ENCODE assay signal across 38 cellular contexts in genomic region chr5:91186101-91186500, GRCh38.
"Had no signal": no experiment of that assay in that cellular context is flagged by ENCODE, and none has a peak within 500 bp of the region (broad histone marks: within the 10 kb centered on the region; RNA-seq: fewer than 3 reads in every experiment).

No MANE protein-coding gene starts in this region.

- H3K36me3 Mint-ChIP-seq: activated naive CD4-positive, alpha-beta T cell treated with anti-CD3 and anti-CD28 coated beads, Interleukin-2, amount 10 ng/mL, durations not matched to agents 7 days and 5 days; activated naive CD4-positive, alpha-beta T cell treated with anti-CD3 and anti-CD28 coated beads, Interleukin-2, amount 50 U/mL, for 24 hours; activated naive CD4-positive, alpha-beta T cell treated with anti-CD3 and anti-CD28 coated beads, Interleukin-2, amount 50 U/mL, for 72 hours; activated naive CD8-positive, alpha-beta T cell; brain had no signal

- DNase-seq: activated effector memory CD4-positive, alpha-beta T cell treated with anti-CD3 and anti-CD28 coated beads, Interleukin-2, amount 50 U/mL, for 16 hours; activated effector memory CD4-positive, alpha-beta T cell treated with Interleukin-2 at 50 U/mL for 16 hours; activated gamma-delta T cell; activated gamma-delta T cell treated with Interleukin-2 at 50 U/mL for 16 hours; activated naive CD4-positive, alpha-beta T cell; activated naive CD4-positive, alpha-beta T cell treated with anti-CD3 and anti-CD28 coated beads for 36 hours; activated naive CD4-positive, alpha-beta T cell treated with anti-CD3 and anti-CD28 coated beads, Interleukin-2, amount 10 ng/mL, durations not matched to agents 7 days and 5 days; activated naive CD4-positive, alpha-beta T cell treated with anti-CD3 and anti-CD28 coated beads, Interleukin-2, amount 50 U/mL, for 16 hours; activated naive CD4-positive, alpha-beta T cell treated with Interleukin-2 at 50 U/mL for 16 hours; activated naive CD8-positive, alpha-beta T cell treated with anti-CD3 and anti-CD28 coated beads for 36 hours; activated naive CD8-positive, alpha-beta T cell treated with anti-CD3 and anti-CD28 coated beads, Interleukin-2, amount 10 ng/mL, durations not matched to agents 7 days and 5 days; activated naive CD8-positive, alpha-beta T cell treated with anti-CD3 and anti-CD28 coated beads, Interleukin-2, amount 50 U/mL, for 24 hours; activated T-cell treated with anti-CD3 and anti-CD28 coated beads, Interleukin-2, amount 50 U/mL, for 1 hour; activated T-cell treated with anti-CD3 and anti-CD28 coated beads, Interleukin-2, amount 50 U/mL, for 24 hours; activated T-cell treated with anti-CD3 and anti-CD28 coated beads, Interleukin-2, amount 50 U/mL, for 4 hours; activated T-cell treated with anti-CD3 and anti-CD28 coated beads, Interleukin-2, amount 50 U/mL, for 48 hours; activated T-cell treated with anti-CD3 and anti-CD28 coated beads, Interleukin-2, amount 50 U/mL, for 72 hours; amniotic stem cell; amygdala; anterior cingulate cortex; aorta; body of pancreas; brain microvascular endothelial cell; caudate nucleus; central memory CD4-positive, alpha-beta T cell; cerebellar nuclear complex had no signal

- H3K27ac ChIP-seq: adrenal gland, ascending aorta, body of pancreas, brain microvascular endothelial cell, breast epithelium, cardiac muscle cell had no signal

- H3K27ac Mint-ChIP-seq: activated naive CD4-positive, alpha-beta T cell treated with anti-CD3 and anti-CD28 coated beads for 36 hours; activated naive CD4-positive, alpha-beta T cell treated with anti-CD3 and anti-CD28 coated beads, Interleukin-2, amount 10 ng/mL, durations not matched to agents 7 days and 5 days; activated naive CD4-positive, alpha-beta T cell treated with anti-CD3 and anti-CD28 coated beads, Interleukin-2, amount 50 U/mL, for 24 hours; activated naive CD4-positive, alpha-beta T cell treated with anti-CD3 and anti-CD28 coated beads, Interleukin-2, amount 50 U/mL, for 72 hours; activated naive CD8-positive, alpha-beta T cell; activated naive CD8-positive, alpha-beta T cell treated with anti-CD3 and anti-CD28 coated beads for 36 hours; activated naive CD8-positive, alpha-beta T cell treated with anti-CD3 and anti-CD28 coated beads, Interleukin-2, amount 10 ng/mL, durations not matched to agents 7 days and 5 days; activated naive CD8-positive, alpha-beta T cell treated with anti-CD3 and anti-CD28 coated beads, Interleukin-2, amount 50 U/mL, for 24 hours; activated T-cell treated with anti-CD3 and anti-CD28 coated beads, Interleukin-2, amount 50 U/mL, for 24 hours; activated T-cell treated with anti-CD3 and anti-CD28 coated beads, Interleukin-2, amount 50 U/mL, for 72 hours; activated T-helper 1 cell treated with anti-CD3 and anti-CD28 coated beads, Interleukin-12 subunit alpha, Interleukin-12 subunit beta, Interleukin-2, Interleukin-4 antibody, amounts not matched to agents 30 ng/mL and 10 ng/mL and 1 ng/mL, durations not matched to agents 14 hours and 24 hours and 36 hours; activated T-helper 17 cell treated with anti-CD3 and anti-CD28 coated beads, Interleukin-2, amount 50 U/mL, for 72 hours; activated T-helper 2 cell treated with anti-CD3 and anti-CD28 coated beads, Interferon-gamma antibody, Interleukin-2, Interleukin-4, amounts not matched to agents 10 μg/mL and 5 μg/mL and 100 μg/mL, durations not matched to agents 14 hours and 24 hours and 36 hours had no signal

- H3K27me3 ChIP-seq: adrenal gland, ascending aorta, body of pancreas, brain microvascular endothelial cell, breast epithelium, cardiac muscle cell had no signal

- H3K4me1 Mint-ChIP-seq: central memory CD8-positive, alpha-beta T cell had no signal

- H3K4me1 ChIP-seq: ascending aorta, body of pancreas had no signal

- H3K4me3 ChIP-seq: adrenal gland, ascending aorta, body of pancreas, breast epithelium, cardiac muscle cell had no signal

- H3K4me3 Mint-ChIP-seq: activated naive CD4-positive, alpha-beta T cell treated with anti-CD3 and anti-CD28 coated beads for 36 hours; activated naive CD4-positive, alpha-beta T cell treated with anti-CD3 and anti-CD28 coated beads, Interleukin-2, amount 10 ng/mL, durations not matched to agents 7 days and 5 days; activated naive CD4-positive, alpha-beta T cell treated with anti-CD3 and anti-CD28 coated beads, Interleukin-2, amount 50 U/mL, for 24 hours; activated naive CD8-positive, alpha-beta T cell; activated naive CD8-positive, alpha-beta T cell treated with anti-CD3 and anti-CD28 coated beads for 36 hours; activated naive CD8-positive, alpha-beta T cell treated with anti-CD3 and anti-CD28 coated beads, Interleukin-2, amount 10 ng/mL, durations not matched to agents 7 days and 5 days; activated naive CD8-positive, alpha-beta T cell treated with anti-CD3 and anti-CD28 coated beads, Interleukin-2, amount 50 U/mL, for 24 hours; activated T-cell treated with anti-CD3 and anti-CD28 coated beads, Interleukin-2, amount 50 U/mL, for 24 hours; activated T-cell treated with anti-CD3 and anti-CD28 coated beads, Interleukin-2, amount 50 U/mL, for 4 hours; activated T-cell treated with anti-CD3 and anti-CD28 coated beads, Interleukin-2, amount 50 U/mL, for 72 hours; activated T-helper 1 cell treated with anti-CD3 and anti-CD28 coated beads, Interleukin-12 subunit alpha, Interleukin-12 subunit beta, Interleukin-2, Interleukin-4 antibody, amounts not matched to agents 30 ng/mL and 10 ng/mL and 1 ng/mL, durations not matched to agents 14 hours and 24 hours and 36 hours; activated T-helper 17 cell treated with anti-CD3 and anti-CD28 coated beads, Interleukin-2, amount 50 U/mL, for 72 hours; brain; central memory CD8-positive, alpha-beta T cell had no signal

- H3K36me3 ChIP-seq: adrenal gland, ascending aorta, brain microvascular endothelial cell, breast epithelium, cardiac muscle cell had no signal

- H3K9me3 Mint-ChIP-seq: activated naive CD4-positive, alpha-beta T cell treated with anti-CD3 and anti-CD28 coated beads for 36 hours; activated naive CD4-positive, alpha-beta T cell treated with anti-CD3 and anti-CD28 coated beads, Interleukin-2, amount 10 ng/mL, durations not matched to agents 7 days and 5 days; activated naive CD4-positive, alpha-beta T cell treated with anti-CD3 and anti-CD28 coated beads, Interleukin-2, amount 50 U/mL, for 24 hours; activated naive CD4-positive, alpha-beta T cell treated with anti-CD3 and anti-CD28 coated beads, Interleukin-2, amount 50 U/mL, for 72 hours; activated naive CD8-positive, alpha-beta T cell treated with anti-CD3 and anti-CD28 coated beads for 36 hours; activated naive CD8-positive, alpha-beta T cell treated with anti-CD3 and anti-CD28 coated beads, Interleukin-2, amount 10 ng/mL, durations not matched to agents 7 days and 5 days; activated naive CD8-positive, alpha-beta T cell treated with anti-CD3 and anti-CD28 coated beads, Interleukin-2, amount 50 U/mL, for 24 hours; activated T-cell treated with anti-CD3 and anti-CD28 coated beads, Interleukin-2, amount 50 U/mL, for 24 hours; activated T-cell treated with anti-CD3 and anti-CD28 coated beads, Interleukin-2, amount 50 U/mL, for 4 hours; activated T-cell treated with anti-CD3 and anti-CD28 coated beads, Interleukin-2, amount 50 U/mL, for 72 hours; activated T-helper 1 cell treated with anti-CD3 and anti-CD28 coated beads, Interleukin-12 subunit alpha, Interleukin-12 subunit beta, Interleukin-2, Interleukin-4 antibody, amounts not matched to agents 30 ng/mL and 10 ng/mL and 1 ng/mL, durations not matched to agents 14 hours and 24 hours and 36 hours; activated T-helper 17 cell treated with anti-CD3 and anti-CD28 coated beads, Interleukin-2, amount 50 U/mL, for 72 hours; activated T-helper 2 cell treated with anti-CD3 and anti-CD28 coated beads, Interferon-gamma antibody, Interleukin-2, Interleukin-4, amounts not matched to agents 10 μg/mL and 5 μg/mL and 100 μg/mL, durations not matched to agents 14 hours and 24 hours and 36 hours; brain; central memory CD8-positive, alpha-beta T cell had no signal

- H3K9me3 ChIP-seq: adrenal gland, ascending aorta, body of pancreas, breast epithelium had no signal

- ATAC-seq: activated naive CD4-positive, alpha-beta T cell treated with anti-CD3 and anti-CD28 coated beads, Interleukin-2, amount 50 U/mL, for 72 hours; activated naive CD8-positive, alpha-beta T cell treated with anti-CD3 and anti-CD28 coated beads, Interleukin-2, amount 50 U/mL, for 24 hours; activated T-cell treated with anti-CD3 and anti-CD28 coated beads, Interleukin-2, amount 50 U/mL, for 4 hours; activated T-cell treated with anti-CD3 and anti-CD28 coated beads, Interleukin-2, amount 50 U/mL, for 72 hours; activated T-helper 17 cell treated with anti-CD3 and anti-CD28 coated beads, Interleukin-2, amount 50 U/mL, for 72 hours; body of pancreas had no signal
